18 cellular contexts compared by ENCODE assay signal in genomic region chr12:66275040-66275439, GRCh38.
"Had no signal": no experiment of that assay in that cellular context is flagged by ENCODE, and none has a peak within 500 bp of the region (broad histone marks: within the 10 kb centered on the region; RNA-seq: fewer than 3 reads in every experiment).

No MANE protein-coding gene starts in this region.

- H3K27ac Mint-ChIP-seq: activated naive CD8-positive, alpha-beta T cell treated with anti-CD3 and anti-CD28 coated beads, Interleukin-2, amount 10 ng/mL, durations not matched to agents 7 days and 5 days; brain; stimulated activated naive CD8-positive, alpha-beta T cell treated with anti-CD3 and anti-CD28 coated beads, Interleukin-15, amount 100 ng/mL, for 72 hours had no signal

- FAIRE-seq: islet of Langerhans, pancreas had no signal

- H3K36me3 Mint-ChIP-seq: activated naive CD8-positive, alpha-beta T cell treated with anti-CD3 and anti-CD28 coated beads, Interleukin-2, amount 10 ng/mL, durations not matched to agents 7 days and 5 days; brain had no signal

- ATAC-seq: activated T-cell treated with anti-CD3 and anti-CD28 coated beads, Interleukin-2, amount 50 U/mL, for 4 hours; esophagus mucosa; left lobe of liver; pancreas; sciatic nerve; stimulated activated naive CD8-positive, alpha-beta T cell treated with anti-CD3 and anti-CD28 coated beads, Interleukin-15, amount 100 ng/mL, for 72 hours had no signal

- H3K4me3 Mint-ChIP-seq: activated naive CD8-positive, alpha-beta T cell treated with anti-CD3 and anti-CD28 coated beads, Interleukin-2, amount 10 ng/mL, durations not matched to agents 7 days and 5 days; activated T-cell treated with anti-CD3 and anti-CD28 coated beads, Interleukin-2, amount 50 U/mL, for 4 hours; brain; stimulated activated naive CD8-positive, alpha-beta T cell treated with anti-CD3 and anti-CD28 coated beads, Interleukin-15, amount 100 ng/mL, for 72 hours had no signal

- H3K4me1 Mint-ChIP-seq: brain had no signal

- H3K27me3 Mint-ChIP-seq: stimulated activated naive CD8-positive, alpha-beta T cell treated with anti-CD3 and anti-CD28 coated beads, Interleukin-15, amount 100 ng/mL, for 72 hours had no signal

- H3K36me3 ChIP-seq: pancreas, spleen, upper lobe of left lung had no signal

- H3K4me1 ChIP-seq: pancreas had no signal

- H3K9me3 ChIP-seq: pancreas, spleen, upper lobe of left lung had no signal

- H3K4me3 ChIP-seq: coronary artery, pancreas, spleen, upper lobe of left lung had no signal

- H3K27ac ChIP-seq: coronary artery, pancreas, spleen, upper lobe of left lung had no signal

- H3K9me3 Mint-ChIP-seq: activated naive CD8-positive, alpha-beta T cell treated with anti-CD3 and anti-CD28 coated beads, Interleukin-2, amount 10 ng/mL, durations not matched to agents 7 days and 5 days; activated T-cell treated with anti-CD3 and anti-CD28 coated beads, Interleukin-2, amount 50 U/mL, for 4 hours; stimulated activated naive CD8-positive, alpha-beta T cell treated with anti-CD3 and anti-CD28 coated beads, Interleukin-15, amount 100 ng/mL, for 72 hours had no signal

- DNase-seq: activated CD4-positive, alpha-beta T cell treated with anti-CD3 and anti-CD28 coated beads, Interleukin-2, amount 50 U/mL, for 48 hours; activated CD4-positive, CD25-positive, alpha-beta regulatory T cell treated with anti-CD3 and anti-CD28 coated beads, Interleukin-2, amount 50 U/mL, for 72 hours; activated gamma-delta T cell treated with Interleukin-2 at 50 U/mL for 16 hours; activated naive CD8-positive, alpha-beta T cell treated with anti-CD3 and anti-CD28 coated beads, Interleukin-2, amount 10 ng/mL, durations not matched to agents 7 days and 5 days; activated T-cell treated with anti-CD3 and anti-CD28 coated beads, Interleukin-2, amount 50 U/mL, for 4 hours; central memory CD4-positive, alpha-beta T cell; mammary epithelial cell; pancreas; spleen; stimulated activated naive CD8-positive, alpha-beta T cell treated with anti-CD3 and anti-CD28 coated beads, Interleukin-15, amount 100 ng/mL, for 72 hours; T1000; upper lobe of left lung had no signal

- H3K27me3 ChIP-seq: pancreas, spleen, upper lobe of left lung had no signal
